In the genomic region with DNA sequence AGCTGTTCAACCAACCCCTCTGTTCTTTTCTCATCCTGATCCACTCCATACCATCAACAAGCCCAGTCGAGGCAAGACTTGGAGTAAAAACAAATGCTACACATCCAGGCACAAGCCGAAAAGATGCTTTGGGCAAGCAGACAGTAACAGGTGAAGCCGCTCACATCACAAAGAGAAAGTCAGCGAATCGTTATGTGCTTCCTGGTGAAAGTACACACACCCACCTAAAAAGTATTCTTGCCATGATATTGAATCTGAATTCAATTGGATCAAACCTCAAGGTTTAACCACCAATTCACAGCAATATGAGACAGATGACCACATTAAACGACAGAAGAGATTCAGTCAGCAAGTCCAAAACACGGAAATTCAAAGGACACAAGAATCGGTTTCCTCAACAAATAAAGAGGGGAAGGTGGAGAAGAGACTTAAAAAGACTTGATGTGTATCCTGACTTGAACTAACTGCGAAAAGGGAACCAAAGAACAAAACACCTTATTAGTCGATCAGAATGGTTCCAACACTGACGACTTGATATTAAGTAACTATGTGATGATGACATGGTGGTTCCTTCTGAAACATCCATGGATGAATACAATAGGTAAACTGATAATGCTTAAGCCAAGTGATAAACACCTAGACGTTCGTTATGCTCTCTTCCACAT, we compare ENCODE assay signal across 2 cellular contexts.
A peak's percentile ranks its signal among the peaks of the same experiment; 100 is the strongest.
TF ChIP-seq lines count a peak whose summit lies in the region.

No MANE protein-coding gene starts in this region.

TF ChIP-seq in HEK293, 187 proteins besides CTCF, POLR2A, EP300 and RAD21:
- peak; percentile 36; the same call in 1 of the 2 replicates for TF ChIP-seq SCRT1 (tag by site-specific recombination; IDR thresholded peaks at IDR 0.05; ENCODE audit: borderline replicate concordance)
- peak; percentile 91 for TF ChIP-seq SCRT2 (tag by site-specific recombination; IDR thresholded peaks at IDR 0.05)
- no peak for TF ChIP-seq ZNF223 (tag by site-specific recombination; IDR thresholded peaks at IDR 0.05)
- peak; percentile 82 for TF ChIP-seq PRDM1 (tag by site-specific recombination; IDR thresholded peaks at IDR 0.05)
- TF ChIP-seq, protein P1, sequence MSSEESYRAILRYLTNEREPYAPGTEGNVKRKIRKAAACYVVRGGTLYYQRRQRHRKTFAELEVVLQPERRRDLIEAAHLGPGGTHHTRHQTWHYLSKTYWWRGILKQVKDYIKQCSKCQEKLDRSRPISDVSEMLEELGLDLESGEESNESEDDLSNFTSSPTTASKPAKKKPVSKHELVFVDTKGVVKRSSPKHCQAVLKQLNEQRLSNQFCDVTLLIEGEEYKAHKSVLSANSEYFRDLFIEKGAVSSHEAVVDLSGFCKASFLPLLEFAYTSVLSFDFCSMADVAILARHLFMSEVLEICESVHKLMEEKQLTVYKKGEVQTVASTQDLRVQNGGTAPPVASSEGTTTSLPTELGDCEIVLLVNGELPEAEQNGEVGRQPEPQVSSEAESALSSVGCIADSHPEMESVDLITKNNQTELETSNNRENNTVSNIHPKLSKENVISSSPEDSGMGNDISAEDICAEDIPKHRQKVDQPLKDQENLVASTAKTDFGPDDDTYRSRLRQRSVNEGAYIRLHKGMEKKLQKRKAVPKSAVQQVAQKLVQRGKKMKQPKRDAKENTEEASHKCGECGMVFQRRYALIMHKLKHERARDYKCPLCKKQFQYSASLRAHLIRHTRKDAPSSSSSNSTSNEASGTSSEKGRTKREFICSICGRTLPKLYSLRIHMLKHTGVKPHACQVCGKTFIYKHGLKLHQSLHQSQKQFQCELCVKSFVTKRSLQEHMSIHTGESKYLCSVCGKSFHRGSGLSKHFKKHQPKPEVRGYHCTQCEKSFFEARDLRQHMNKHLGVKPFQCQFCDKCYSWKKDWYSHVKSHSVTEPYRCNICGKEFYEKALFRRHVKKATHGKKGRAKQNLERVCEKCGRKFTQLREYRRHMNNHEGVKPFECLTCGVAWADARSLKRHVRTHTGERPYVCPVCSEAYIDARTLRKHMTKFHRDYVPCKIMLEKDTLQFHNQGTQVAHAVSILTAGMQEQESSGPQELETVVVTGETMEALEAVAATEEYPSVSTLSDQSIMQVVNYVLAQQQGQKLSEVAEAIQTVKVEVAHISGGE (tag by site-specific recombination; conservative IDR thresholded peaks at IDR 0.05; ENCODE audit: low read depth): no peak
- TF ChIP-seq ZNF792 (tag by site-specific recombination; IDR thresholded peaks at IDR 0.05): no peak

TF ChIP-seq in H1, 55 proteins besides CTCF, POLR2A, EP300 and RAD21:
- TF ChIP-seq CEBPB (IDR thresholded peaks at IDR 0.05; ENCODE audit: low read depth, low read length): no peak
- TF ChIP-seq, protein P2, sequence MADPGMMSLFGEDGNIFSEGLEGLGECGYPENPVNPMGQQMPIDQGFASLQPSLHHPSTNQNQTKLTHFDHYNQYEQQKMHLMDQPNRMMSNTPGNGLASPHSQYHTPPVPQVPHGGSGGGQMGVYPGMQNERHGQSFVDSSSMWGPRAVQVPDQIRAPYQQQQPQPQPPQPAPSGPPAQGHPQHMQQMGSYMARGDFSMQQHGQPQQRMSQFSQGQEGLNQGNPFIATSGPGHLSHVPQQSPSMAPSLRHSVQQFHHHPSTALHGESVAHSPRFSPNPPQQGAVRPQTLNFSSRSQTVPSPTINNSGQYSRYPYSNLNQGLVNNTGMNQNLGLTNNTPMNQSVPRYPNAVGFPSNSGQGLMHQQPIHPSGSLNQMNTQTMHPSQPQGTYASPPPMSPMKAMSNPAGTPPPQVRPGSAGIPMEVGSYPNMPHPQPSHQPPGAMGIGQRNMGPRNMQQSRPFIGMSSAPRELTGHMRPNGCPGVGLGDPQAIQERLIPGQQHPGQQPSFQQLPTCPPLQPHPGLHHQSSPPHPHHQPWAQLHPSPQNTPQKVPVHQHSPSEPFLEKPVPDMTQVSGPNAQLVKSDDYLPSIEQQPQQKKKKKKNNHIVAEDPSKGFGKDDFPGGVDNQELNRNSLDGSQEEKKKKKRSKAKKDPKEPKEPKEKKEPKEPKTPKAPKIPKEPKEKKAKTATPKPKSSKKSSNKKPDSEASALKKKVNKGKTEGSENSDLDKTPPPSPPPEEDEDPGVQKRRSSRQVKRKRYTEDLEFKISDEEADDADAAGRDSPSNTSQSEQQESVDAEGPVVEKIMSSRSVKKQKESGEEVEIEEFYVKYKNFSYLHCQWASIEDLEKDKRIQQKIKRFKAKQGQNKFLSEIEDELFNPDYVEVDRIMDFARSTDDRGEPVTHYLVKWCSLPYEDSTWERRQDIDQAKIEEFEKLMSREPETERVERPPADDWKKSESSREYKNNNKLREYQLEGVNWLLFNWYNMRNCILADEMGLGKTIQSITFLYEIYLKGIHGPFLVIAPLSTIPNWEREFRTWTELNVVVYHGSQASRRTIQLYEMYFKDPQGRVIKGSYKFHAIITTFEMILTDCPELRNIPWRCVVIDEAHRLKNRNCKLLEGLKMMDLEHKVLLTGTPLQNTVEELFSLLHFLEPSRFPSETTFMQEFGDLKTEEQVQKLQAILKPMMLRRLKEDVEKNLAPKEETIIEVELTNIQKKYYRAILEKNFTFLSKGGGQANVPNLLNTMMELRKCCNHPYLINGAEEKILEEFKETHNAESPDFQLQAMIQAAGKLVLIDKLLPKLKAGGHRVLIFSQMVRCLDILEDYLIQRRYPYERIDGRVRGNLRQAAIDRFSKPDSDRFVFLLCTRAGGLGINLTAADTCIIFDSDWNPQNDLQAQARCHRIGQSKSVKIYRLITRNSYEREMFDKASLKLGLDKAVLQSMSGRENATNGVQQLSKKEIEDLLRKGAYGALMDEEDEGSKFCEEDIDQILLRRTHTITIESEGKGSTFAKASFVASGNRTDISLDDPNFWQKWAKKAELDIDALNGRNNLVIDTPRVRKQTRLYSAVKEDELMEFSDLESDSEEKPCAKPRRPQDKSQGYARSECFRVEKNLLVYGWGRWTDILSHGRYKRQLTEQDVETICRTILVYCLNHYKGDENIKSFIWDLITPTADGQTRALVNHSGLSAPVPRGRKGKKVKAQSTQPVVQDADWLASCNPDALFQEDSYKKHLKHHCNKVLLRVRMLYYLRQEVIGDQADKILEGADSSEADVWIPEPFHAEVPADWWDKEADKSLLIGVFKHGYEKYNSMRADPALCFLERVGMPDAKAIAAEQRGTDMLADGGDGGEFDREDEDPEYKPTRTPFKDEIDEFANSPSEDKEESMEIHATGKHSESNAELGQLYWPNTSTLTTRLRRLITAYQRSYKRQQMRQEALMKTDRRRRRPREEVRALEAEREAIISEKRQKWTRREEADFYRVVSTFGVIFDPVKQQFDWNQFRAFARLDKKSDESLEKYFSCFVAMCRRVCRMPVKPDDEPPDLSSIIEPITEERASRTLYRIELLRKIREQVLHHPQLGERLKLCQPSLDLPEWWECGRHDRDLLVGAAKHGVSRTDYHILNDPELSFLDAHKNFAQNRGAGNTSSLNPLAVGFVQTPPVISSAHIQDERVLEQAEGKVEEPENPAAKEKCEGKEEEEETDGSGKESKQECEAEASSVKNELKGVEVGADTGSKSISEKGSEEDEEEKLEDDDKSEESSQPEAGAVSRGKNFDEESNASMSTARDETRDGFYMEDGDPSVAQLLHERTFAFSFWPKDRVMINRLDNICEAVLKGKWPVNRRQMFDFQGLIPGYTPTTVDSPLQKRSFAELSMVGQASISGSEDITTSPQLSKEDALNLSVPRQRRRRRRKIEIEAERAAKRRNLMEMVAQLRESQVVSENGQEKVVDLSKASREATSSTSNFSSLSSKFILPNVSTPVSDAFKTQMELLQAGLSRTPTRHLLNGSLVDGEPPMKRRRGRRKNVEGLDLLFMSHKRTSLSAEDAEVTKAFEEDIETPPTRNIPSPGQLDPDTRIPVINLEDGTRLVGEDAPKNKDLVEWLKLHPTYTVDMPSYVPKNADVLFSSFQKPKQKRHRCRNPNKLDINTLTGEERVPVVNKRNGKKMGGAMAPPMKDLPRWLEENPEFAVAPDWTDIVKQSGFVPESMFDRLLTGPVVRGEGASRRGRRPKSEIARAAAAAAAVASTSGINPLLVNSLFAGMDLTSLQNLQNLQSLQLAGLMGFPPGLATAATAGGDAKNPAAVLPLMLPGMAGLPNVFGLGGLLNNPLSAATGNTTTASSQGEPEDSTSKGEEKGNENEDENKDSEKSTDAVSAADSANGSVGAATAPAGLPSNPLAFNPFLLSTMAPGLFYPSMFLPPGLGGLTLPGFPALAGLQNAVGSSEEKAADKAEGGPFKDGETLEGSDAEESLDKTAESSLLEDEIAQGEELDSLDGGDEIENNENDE (IDR thresholded peaks at IDR 0.05; ENCODE audit: insufficient replicate concordance, low read length): no peak
